Comparison of ENCODE assay signal across 18 cellular contexts in genomic region chr16:12700161-12700560, GRCh38.
DNase-seq lines count a peak whose midpoint lies in the region; ATAC-seq and TF ChIP-seq lines count a peak whose summit lies in the region.
"Had no signal": no experiment of that assay in that cellular context is flagged by ENCODE, and none has a peak within 500 bp of the region (broad histone marks: within the 10 kb centered on the region; RNA-seq: fewer than 3 reads in every experiment).

No MANE protein-coding gene starts in this region.

- ATAC-seq in stimulated activated naive CD8-positive, alpha-beta T cell treated with anti-CD3 and anti-CD28 coated beads, Interleukin-15, amount 100 ng/mL, for 72 hours, result no peak
- ATAC-seq in stimulated activated naive CD8-positive, alpha-beta T cell treated with anti-CD3 and anti-CD28 coated beads, Interleukin-15, Interleukin-2, amounts not matched to agents 100 U/mL and 50 U/mL, for 24 hours, result no peak
- ATAC-seq in right lobe of liver, result no peak
- ATAC-seq: K562 had no signal

- no peaks in the 10 kb centered on the region for H3K27me3 Mint-ChIP-seq in stimulated activated naive CD8-positive, alpha-beta T cell treated with anti-CD3 and anti-CD28 coated beads, Interleukin-15, amount 100 ng/mL, for 72 hours
- H3K27me3 Mint-ChIP-seq: CD4-positive, alpha-beta memory T cell had no signal

- no peak for TF ChIP-seq POLR2A in right lobe of liver (IDR thresholded peaks at IDR 0.05)

- H3K4me3 ChIP-seq in right lobe of liver, result no peak overlapping the region
- H3K4me3 ChIP-seq: HAP-1, K562 had no signal

- no CpG with 5 or more reads among the region's 3 CpGs for WGBS in right lobe of liver (ENCODE audit: insufficient coverage, low coverage, low lambda C conversion rate, missing lambda C conversion rate)

- H3K4me1 Mint-ChIP-seq in stimulated activated naive CD8-positive, alpha-beta T cell treated with anti-CD3 and anti-CD28 coated beads, Interleukin-15, amount 100 ng/mL, for 72 hours, result peaks cover 18% of the 10 kb centered on the region

- H3K27me3 ChIP-seq in right lobe of liver, result no peaks in the 10 kb centered on the region

- H3K27ac Mint-ChIP-seq in stimulated activated naive CD8-positive, alpha-beta T cell treated with anti-CD3 and anti-CD28 coated beads, Interleukin-15, amount 100 ng/mL, for 72 hours, result peak overlapping the region; percentile 56 to 78
- H3K27ac Mint-ChIP-seq: CD4-positive, alpha-beta memory T cell; HFFc6 had no signal

- H3K27ac ChIP-seq in caudate nucleus (ENCODE audit: low read depth, low read length), result peak overlapping the region; percentile 26
- no peak overlapping the region for H3K27ac ChIP-seq in right lobe of liver
- H3K27ac ChIP-seq: C4-2B had no signal

- H3K4me3 Mint-ChIP-seq in stimulated activated naive CD8-positive, alpha-beta T cell treated with anti-CD3 and anti-CD28 coated beads, Interleukin-15, amount 100 ng/mL, for 72 hours, result no peak overlapping the region
- H3K4me3 Mint-ChIP-seq: CD4-positive, alpha-beta memory T cell; HFFc6 had no signal

- TF ChIP-seq CTCF in right lobe of liver (IDR thresholded peaks at IDR 0.05), result no peak

- no peaks in the 10 kb centered on the region for H3K4me1 ChIP-seq in right lobe of liver
- H3K4me1 ChIP-seq: HAP-1 had no signal

- H3K9me3 Mint-ChIP-seq in stimulated activated naive CD8-positive, alpha-beta T cell treated with anti-CD3 and anti-CD28 coated beads, Interleukin-15, amount 100 ng/mL, for 72 hours, result peaks cover 0 to 7% of the 10 kb centered on the region in 2 donors
- H3K9me3 Mint-ChIP-seq: CD4-positive, alpha-beta memory T cell; HFFc6 had no signal

- no peaks in the 10 kb centered on the region for H3K36me3 ChIP-seq in right lobe of liver
- H3K36me3 ChIP-seq: HAP-1 had no signal

- DNase-seq in stimulated activated naive CD8-positive, alpha-beta T cell treated with anti-CD3 and anti-CD28 coated beads, Interleukin-15, amount 100 ng/mL, for 72 hours, result no peak
- DNase-seq in stimulated activated naive CD8-positive, alpha-beta T cell treated with anti-CD3 and anti-CD28 coated beads, Interleukin-15, Interleukin-2, amounts not matched to agents 100 U/mL and 50 U/mL, for 24 hours, result no peak
- DNase-seq in caudate nucleus (lab: John Stamatoyannopoulos, UW) (no peak), right lobe of liver (peak in 2 of 3 donors; percentile 23 to 28), HuH-7.5 (ENCODE audit: low spot score) (no peak), midbrain (lab: John Stamatoyannopoulos, UW) (no peak)
- DNase-seq in activated CD8-positive, alpha-beta memory T cell treated with anti-CD3 and anti-CD28 coated beads for 24 hours, result no peak
- DNase-seq: 8988T; CD4-positive, alpha-beta memory T cell; COR-L47; DMS153; DMS79 treated with DMSO at 0.1 percent for 48 hours; EL; GOT3; HFFc6 had no signal

- intact Hi-C loops in right lobe of liver (cut with DNase I), result no loop called here

- H3K9me3 ChIP-seq in right lobe of liver, result no peaks in the 10 kb centered on the region
- H3K9me3 ChIP-seq: HAP-1 had no signal

Comparison
In these comparisons a context has a peak if more than half of its experiments do, and no peak if none do; other contexts are left out.
1. DNase-seq: peak in right lobe of liver (2 of 3); none in stimulated activated naive CD8-positive, alpha-beta T cell treated with anti-CD3 and anti-CD28 coated beads, Interleukin-15, amount 100 ng/mL, for 72 hours (0 of 2), stimulated activated naive CD8-positive, alpha-beta T cell treated with anti-CD3 and anti-CD28 coated beads, Interleukin-15, Interleukin-2, amounts not matched to agents 100 U/mL and 50 U/mL, for 24 hours (single experiment), caudate nucleus (0 of 61), HuH-7.5 (single experiment), midbrain (single experiment) and activated CD8-positive, alpha-beta memory T cell treated with anti-CD3 and anti-CD28 coated beads for 24 hours (single experiment).